Comparison of ENCODE assay signal across 26 cellular contexts in the genomic region with DNA sequence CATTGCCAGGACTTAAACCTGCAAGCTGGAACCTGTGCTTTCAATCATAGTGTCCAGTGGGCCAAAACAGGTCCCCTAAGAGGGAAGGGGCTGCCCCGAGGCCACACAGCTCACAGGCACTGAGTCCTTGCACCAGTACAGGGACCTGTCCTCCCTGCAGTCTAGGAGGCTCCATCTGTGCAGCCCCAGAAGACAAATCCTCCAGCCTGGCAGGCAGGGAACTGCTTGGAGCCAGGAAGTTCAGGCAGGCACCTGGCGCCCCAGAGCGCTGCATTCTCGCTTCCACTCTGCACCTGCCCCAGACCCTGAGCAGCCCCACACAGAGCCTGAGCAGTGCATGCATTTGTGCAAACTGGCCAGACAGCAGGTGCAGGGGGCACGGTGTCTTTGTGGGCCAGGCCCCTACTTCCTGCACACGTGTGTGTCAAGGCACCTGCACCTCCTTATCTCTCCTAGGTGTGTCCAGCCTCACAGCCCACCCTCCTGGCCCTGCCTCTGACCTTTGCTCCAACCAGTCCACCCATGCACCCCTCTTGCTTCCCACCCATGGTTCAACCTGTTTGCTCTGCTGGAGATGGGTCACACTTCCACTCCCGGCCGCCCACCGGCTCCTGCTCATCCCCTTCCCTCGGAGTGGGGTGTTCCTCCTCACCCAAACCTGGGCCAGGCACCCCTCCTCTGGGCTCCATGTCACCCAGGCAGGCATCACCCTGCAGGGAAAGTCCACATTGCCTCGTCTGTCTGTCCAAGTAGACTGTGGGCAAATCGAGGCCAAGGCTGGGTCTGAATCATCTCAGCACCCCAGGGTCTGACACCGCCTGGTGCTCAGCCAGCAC. TPM values are rescaled to one million over a fixed set of nuclear protein-coding genes. Genes with fewer than 3 reads are reported as not detected.
DNase-seq lines count a peak whose midpoint lies in the region; ATAC-seq, FAIRE-seq and TF ChIP-seq lines count a peak whose summit lies in the region.
"Had no signal": no experiment of that assay in that cellular context is flagged by ENCODE, and none has a peak within 500 bp of the region (broad histone marks: within the 10 kb centered on the region; RNA-seq: fewer than 3 reads in every experiment).

No MANE protein-coding gene starts in this region.

- H3K36me3 ChIP-seq in HepG2 (replicated peaks in 1 of 2; ENCODE audit: control insufficient read depth in 1 of 2, insufficient read depth in 2 of 2, low read length in 2 of 2): no peaks in the 10 kb centered on the region
- H3K36me3 ChIP-seq in neural progenitor cell: no peaks in the 10 kb centered on the region
- H3K36me3 ChIP-seq in CD8-positive, alpha-beta T cell (ENCODE audit: insufficient read depth, low read length): no peaks in the 10 kb centered on the region
- H3K36me3 ChIP-seq: colonic mucosa, heart left ventricle, thoracic aorta had no signal

- POLR2A ChIA-PET in HepG2 (lab: Yijun Ruan, JAX): no interaction called here
- POLR2A ChIA-PET in CD8-positive, alpha-beta T cell (lab: Charles Lee): no interaction called here

- no peak for TF ChIP-seq POLR2A in HepG2 (IDR thresholded peaks at IDR 0.05; ENCODE audit: insufficient read depth in 1 of 2, low read depth in 2 of 2, low read length in 2 of 2)

- H3K36me3 Mint-ChIP-seq in stimulated activated memory B cell treated with anti-CD40 and anti-IgM and Interleukin-4, amounts not matched to agents 10 μg/mL and 1 μg/mL and 100 μg/mL, for 72 hours: no peaks in the 10 kb centered on the region
- H3K36me3 Mint-ChIP-seq in neural progenitor cell: no peaks in the 10 kb centered on the region
- H3K36me3 Mint-ChIP-seq in CD8-positive, alpha-beta T cell: no peaks in the 10 kb centered on the region
- H3K36me3 Mint-ChIP-seq: activated CD8-positive, alpha-beta memory T cell treated with anti-CD3 and anti-CD28 coated beads, Interleukin-2, amount 10 ng/mL, durations not matched to agents 7 days and 5 days; activated naive CD8-positive, alpha-beta T cell; stimulated activated naive B cell treated with anti-CD40 and anti-IgM and Interleukin-4, amounts not matched to agents 10 μg/mL and 1 μg/mL and 100 μg/mL, for 72 hours had no signal

- no peak for TF ChIP-seq CTCF in HepG2 (CRISPR knock-in tag; IDR thresholded peaks at IDR 0.05)
- no peak for TF ChIP-seq CTCF in neural progenitor cell (IDR thresholded peaks at IDR 0.05)
- no peak for TF ChIP-seq CTCF in CD8-positive, alpha-beta T cell (IDR thresholded peaks at IDR 0.05)

- H2AFZ ChIP-seq in HepG2 (ENCODE audit: low read length) (no peak overlapping the region), neural progenitor cell (replicated peaks) (no peak overlapping the region)

- H3K9ac ChIP-seq in HepG2 (ENCODE audit: insufficient read depth, low read depth, low read length) (no peak overlapping the region), neural progenitor cell (no peak overlapping the region)

- DNase-seq in NCI-H226 (peak; percentile 29), amniotic epithelial cell (ENCODE audit: low read depth) (peak; percentile 50), HepG2 (ENCODE audit: low spot score) (no peak), neural progenitor cell (ENCODE audit: low spot score) (no peak)
- DNase-seq in CD8-positive, alpha-beta T cell: no peak
- no peak for DNase-seq in activated naive CD4-positive, alpha-beta T cell treated with Interleukin-2 at 50 U/mL for 16 hours
- DNase-seq: activated CD4-positive, alpha-beta T cell treated with anti-CD3 and anti-CD28 coated beads for 48 hours; activated CD8-positive, alpha-beta memory T cell treated with anti-CD3 and anti-CD28 coated beads, Interleukin-2, amount 10 ng/mL, durations not matched to agents 7 days and 5 days; colonic mucosa; DMS79 treated with DMSO at 0.1 percent for 48 hours; KG1; NCI-H1105; NCI-H2081 treated with DMSO at 0.1 percent for 48 hours; SIG-M5; stimulated activated naive B cell treated with anti-CD40 and anti-IgM and Interleukin-4, amounts not matched to agents 10 μg/mL and 1 μg/mL and 100 μg/mL, for 72 hours had no signal

- peaks cover 35% of the 10 kb centered on the region for H3K4me1 Mint-ChIP-seq in stimulated activated memory B cell treated with anti-CD40 and anti-IgM and Interleukin-4, amounts not matched to agents 10 μg/mL and 1 μg/mL and 100 μg/mL, for 72 hours
- peaks cover 17% of the 10 kb centered on the region for H3K4me1 Mint-ChIP-seq in neural progenitor cell
- H3K4me1 Mint-ChIP-seq in CD8-positive, alpha-beta T cell (ENCODE audit: low read depth): peaks cover 3% of the 10 kb centered on the region

- in situ Hi-C loops in HepG2 (cut with HindIII; ENCODE audit: extremely low pct_ligation_motif_present, low pct_unique_long_range_greater_than_20kb): no loop called here

- H3K4me2 ChIP-seq in HepG2 (ENCODE audit: low read depth, low read length): no peak overlapping the region
- H3K4me2 ChIP-seq in neural progenitor cell: no peak overlapping the region

- H3K9me3 Mint-ChIP-seq in stimulated activated memory B cell treated with anti-CD40 and anti-IgM and Interleukin-4, amounts not matched to agents 10 μg/mL and 1 μg/mL and 100 μg/mL, for 72 hours: no peaks in the 10 kb centered on the region
- peaks cover 2% of the 10 kb centered on the region for H3K9me3 Mint-ChIP-seq in neural progenitor cell
- no peaks in the 10 kb centered on the region for H3K9me3 Mint-ChIP-seq in CD8-positive, alpha-beta T cell
- H3K9me3 Mint-ChIP-seq: stimulated activated naive B cell treated with anti-CD40 and anti-IgM and Interleukin-4, amounts not matched to agents 10 μg/mL and 1 μg/mL and 100 μg/mL, for 72 hours had no signal

- peaks cover 3 to 12% of the 10 kb centered on the region in 2 experiments; a peak in 3 of 5 replicates for H3K27me3 ChIP-seq in HepG2 (ENCODE audit: control insufficient read depth in 1 of 2, insufficient read depth in 2 of 2, low read length in 2 of 2)
- no peaks in the 10 kb centered on the region for H3K27me3 ChIP-seq in neural progenitor cell
- no peaks in the 10 kb centered on the region for H3K27me3 ChIP-seq in CD8-positive, alpha-beta T cell (ENCODE audit: insufficient read depth, low read length)
- H3K27me3 ChIP-seq: colonic mucosa, heart left ventricle had no signal

- peaks cover 36% of the 10 kb centered on the region for H3K27me3 Mint-ChIP-seq in stimulated activated memory B cell treated with anti-CD40 and anti-IgM and Interleukin-4, amounts not matched to agents 10 μg/mL and 1 μg/mL and 100 μg/mL, for 72 hours
- peaks cover 8% of the 10 kb centered on the region for H3K27me3 Mint-ChIP-seq in neural progenitor cell (ENCODE audit: insufficient read depth, low read depth)
- peaks cover 5% of the 10 kb centered on the region for H3K27me3 Mint-ChIP-seq in CD8-positive, alpha-beta T cell (ENCODE audit: low read depth)

- CTCF ChIA-PET in HepG2 (lab: Yijun Ruan, JAX; ENCODE audit: low intra/inter-chr PET ratio, low total read pairs): no interaction called here
- CTCF ChIA-PET in CD8-positive, alpha-beta T cell (lab: Charles Lee): no interaction called here

- no peak for ATAC-seq in HepG2
- ATAC-seq in stimulated activated memory B cell treated with anti-CD40 and anti-IgM and Interleukin-4, amounts not matched to agents 10 μg/mL and 1 μg/mL and 100 μg/mL, for 72 hours: peak; percentile 3
- no peak for ATAC-seq in CD8-positive, alpha-beta T cell
- ATAC-seq: activated CD8-positive, alpha-beta memory T cell treated with anti-CD3 and anti-CD28 coated beads, Interleukin-2, amount 10 ng/mL, durations not matched to agents 7 days and 5 days; heart left ventricle; right cardiac atrium; stimulated activated naive B cell treated with anti-CD40 and anti-IgM and Interleukin-4, amounts not matched to agents 10 μg/mL and 1 μg/mL and 100 μg/mL, for 72 hours had no signal

- intact Hi-C loops in HepG2 (cut with micrococcal nuclease; ENCODE audit: unreplicated experiment): no loop called here
- intact Hi-C loops in CD8-positive, alpha-beta T cell (cut with DNase I, micrococcal nuclease): no loop called here

- H3K4me3 ChIP-seq in HepG2 (replicated peaks in 1 of 3; ENCODE audit: insufficient read depth in 1 of 3, low read depth in 2 of 3, low read length in 3 of 3): no peak overlapping the region
- H3K4me3 ChIP-seq in neural progenitor cell: no peak overlapping the region
- H3K4me3 ChIP-seq in CD8-positive, alpha-beta T cell (ENCODE audit: low read depth, low read length): no peak overlapping the region
- H3K4me3 ChIP-seq: colonic mucosa, heart left ventricle, thoracic aorta had no signal

- H3K9me3 ChIP-seq in HepG2 (ENCODE audit: low read length) (no peaks in the 10 kb centered on the region), neural progenitor cell (ENCODE audit: low read depth) (no peaks in the 10 kb centered on the region)
- H3K9me3 ChIP-seq in CD8-positive, alpha-beta T cell (ENCODE audit: low read length): no peaks in the 10 kb centered on the region
- H3K9me3 ChIP-seq: colonic mucosa, heart left ventricle, thoracic aorta had no signal

- no peak overlapping the region for H3K4me3 Mint-ChIP-seq in stimulated activated memory B cell treated with anti-CD40 and anti-IgM and Interleukin-4, amounts not matched to agents 10 μg/mL and 1 μg/mL and 100 μg/mL, for 72 hours
- no peak overlapping the region for H3K4me3 Mint-ChIP-seq in neural progenitor cell
- H3K4me3 Mint-ChIP-seq in CD8-positive, alpha-beta T cell: no peak overlapping the region
- H3K4me3 Mint-ChIP-seq: activated CD8-positive, alpha-beta memory T cell treated with anti-CD3 and anti-CD28 coated beads, Interleukin-2, amount 10 ng/mL, durations not matched to agents 7 days and 5 days; activated naive CD8-positive, alpha-beta T cell; stimulated activated naive B cell treated with anti-CD40 and anti-IgM and Interleukin-4, amounts not matched to agents 10 μg/mL and 1 μg/mL and 100 μg/mL, for 72 hours had no signal

- BruUV-seq in HepG2 (replicated peaks; lab: Mats Ljungman, UMichigan): no TSS peak

- TF ChIP-seq RAD21 in HepG2 (CRISPR knock-in tag; IDR thresholded peaks at IDR 0.05): no peak

- H3K27ac ChIP-seq in HepG2 (ENCODE audit: extremely low read length, insufficient read depth, low read length): no peak overlapping the region
- H3K27ac ChIP-seq in neural progenitor cell: no peak overlapping the region
- no peak overlapping the region for H3K27ac ChIP-seq in CD8-positive, alpha-beta T cell (ENCODE audit: low read depth, low read length)
- H3K27ac ChIP-seq: colonic mucosa, heart left ventricle, thoracic aorta had no signal

- TF ChIP-seq EP300 in HepG2 (IDR thresholded peaks at IDR 0.05; ENCODE audit: low read depth in 2 of 2, low read length in 2 of 2) (no peak), HepG2 (CRISPR knock-in tag; IDR thresholded peaks at IDR 0.05; ENCODE audit: borderline replicate concordance) (no peak)

- H3K27ac Mint-ChIP-seq in stimulated activated memory B cell treated with anti-CD40 and anti-IgM and Interleukin-4, amounts not matched to agents 10 μg/mL and 1 μg/mL and 100 μg/mL, for 72 hours: no peak overlapping the region
- H3K27ac Mint-ChIP-seq in neural progenitor cell: no peak overlapping the region
- no peak overlapping the region for H3K27ac Mint-ChIP-seq in CD8-positive, alpha-beta T cell
- H3K27ac Mint-ChIP-seq: activated CD8-positive, alpha-beta memory T cell treated with anti-CD3 and anti-CD28 coated beads, Interleukin-2, amount 10 ng/mL, durations not matched to agents 7 days and 5 days; activated naive CD8-positive, alpha-beta T cell; stimulated activated naive B cell treated with anti-CD40 and anti-IgM and Interleukin-4, amounts not matched to agents 10 μg/mL and 1 μg/mL and 100 μg/mL, for 72 hours had no signal

- peaks cover 46% of the 10 kb centered on the region for H3K4me1 ChIP-seq in HepG2 (ENCODE audit: insufficient read depth, low read length)
- H3K4me1 ChIP-seq in neural progenitor cell: peaks cover 4% of the 10 kb centered on the region
- H3K4me1 ChIP-seq in CD8-positive, alpha-beta T cell (ENCODE audit: insufficient read depth, low read length): no peaks in the 10 kb centered on the region
- H3K4me1 ChIP-seq: colonic mucosa had no signal

- H4K20me1 ChIP-seq in HepG2 (ENCODE audit: insufficient read depth, low read length) (no peaks in the 10 kb centered on the region), neural progenitor cell (ENCODE audit: low read depth) (no peaks in the 10 kb centered on the region)

- no peaks in the 10 kb centered on the region for H3F3A ChIP-seq in neural progenitor cell (ENCODE audit: low read depth)

- 18% methylated on average over 11 of the region's 13 CpGs for WGBS in HepG2 (ENCODE audit: low lambda C conversion rate)

- FAIRE-seq in HepG2 (lab: Jason Lieb, UNC): no peak
- FAIRE-seq: endometrium, GM12892 had no signal

- H3K79me2 ChIP-seq in HepG2 (ENCODE audit: insufficient read depth, low read length): no peaks in the 10 kb centered on the region
- no peaks in the 10 kb centered on the region for H3K79me2 ChIP-seq in neural progenitor cell (ENCODE audit: low read depth)

RNA-seq across cellular contexts. Expression of a gene that starts 19.0 kb away (rescaled TPM):
- total RNA-seq in HepG2 (2016; rRNA removed; fragmentation: Illumina TruSeq; extraction: Trizol) (0.14 and 0.58 TPM in 2 replicates), neural progenitor cell (ENCODE audit: low replicate concordance) (0.09 TPM in 1 of 2 replicates, not detected in the other)
- total RNA-seq in HepG2 (2016; cell fraction: cytosol; rRNA removed; fragmentation: Illumina TruSeq; extraction: Trizol; ENCODE audit: low read depth): 0.10 and 0.18 TPM in 2 replicates
- total RNA-seq in HepG2 (2016; cell fraction: insoluble cytoplasmic fraction; rRNA removed; fragmentation: Illumina TruSeq; extraction: Trizol): 0.09 and 0.74 TPM in 2 replicates
- 0.17 and 0.31 TPM in 2 replicates for total RNA-seq in HepG2 (2016; cell fraction: membrane; rRNA removed; fragmentation: Illumina TruSeq; extraction: Trizol)
- 0.47 and 1.4 TPM in 2 replicates for total RNA-seq in HepG2 (2016; cell fraction: nucleus; rRNA removed; fragmentation: Illumina TruSeq; extraction: Trizol)
- polyA plus RNA-seq in HepG2 (2011; rRNA removed): 0.13 and 0.26 TPM in 2 replicates
- polyA plus RNA-seq in HepG2 (2011; cell fraction: cytosol; rRNA removed): 0.11 TPM in 1 of 2 replicates, not detected in the other
- 0.31 and 1.3 TPM in 2 replicates for polyA plus RNA-seq in HepG2 (2011; cell fraction: nucleus; rRNA removed)
- 0.04 TPM in 1 of 2 replicates, not detected in the other for polyA plus RNA-seq in HepG2 (2012)
- polyA plus RNA-seq in HepG2 (2016; cell fraction: cytosol; fragmentation: Illumina TruSeq; extraction: Trizol; ENCODE audit: low read depth): 0.09 and 0.12 TPM in 2 replicates
- polyA plus RNA-seq in HepG2 (2016; cell fraction: insoluble cytoplasmic fraction; fragmentation: Illumina TruSeq; extraction: Trizol; ENCODE audit: low read depth): 0.21 and 0.39 TPM in 2 replicates
- 0.22 TPM in 2 replicates for polyA plus RNA-seq in HepG2 (2016; cell fraction: membrane; fragmentation: Illumina TruSeq; extraction: Trizol; ENCODE audit: low read depth)
- 1.7 and 3.1 TPM in 2 replicates for polyA plus RNA-seq in HepG2 (2016; cell fraction: nucleus; fragmentation: Illumina TruSeq; extraction: Trizol; ENCODE audit: insufficient read depth, low read depth)
- 0.16 TPM in 1 of 2 replicates, not detected in the other for polyA minus RNA-seq in HepG2 (2011; rRNA and poly(A)+ RNA removed; ENCODE audit: low replicate concordance)
- polyA minus RNA-seq in HepG2 (2011; cell fraction: cytosol; rRNA and poly(A)+ RNA removed): not detected in 2 replicates
- 0.12 and 0.39 TPM in 2 replicates for polyA minus RNA-seq in HepG2 (2011; cell fraction: nucleus; rRNA and poly(A)+ RNA removed)
- not detected for total RNA-seq in CD8-positive, alpha-beta T cell
- total RNA-seq: activated CD8-positive, alpha-beta memory T cell treated with anti-CD3 and anti-CD28 coated beads, Interleukin-2, amount 10 ng/mL, durations not matched to agents 7 days and 5 days; colonic mucosa; H4; NCI-H460; omental fat pad; T-helper 1 cell treated with Interleukin-12 subunit alpha and Interleukin-12 subunit beta and Interleukin-4 antibody, amounts not matched to agents 30 ng/mL and 1 ng/mL, for 36 hours; thoracic aorta had no signal

Comparison
In these comparisons a context has a peak if more than half of its experiments do, and no peak if none do; other contexts are left out.
1. DNase-seq: peak in NCI-H226 (single experiment) and amniotic epithelial cell (single experiment); none in HepG2 (single experiment), neural progenitor cell (single experiment), CD8-positive, alpha-beta T cell (0 of 7) and activated naive CD4-positive, alpha-beta T cell treated with Interleukin-2 at 50 U/mL for 16 hours (single experiment).